Comparison of ENCODE assay signal across 8 cellular contexts in the genomic region with DNA sequence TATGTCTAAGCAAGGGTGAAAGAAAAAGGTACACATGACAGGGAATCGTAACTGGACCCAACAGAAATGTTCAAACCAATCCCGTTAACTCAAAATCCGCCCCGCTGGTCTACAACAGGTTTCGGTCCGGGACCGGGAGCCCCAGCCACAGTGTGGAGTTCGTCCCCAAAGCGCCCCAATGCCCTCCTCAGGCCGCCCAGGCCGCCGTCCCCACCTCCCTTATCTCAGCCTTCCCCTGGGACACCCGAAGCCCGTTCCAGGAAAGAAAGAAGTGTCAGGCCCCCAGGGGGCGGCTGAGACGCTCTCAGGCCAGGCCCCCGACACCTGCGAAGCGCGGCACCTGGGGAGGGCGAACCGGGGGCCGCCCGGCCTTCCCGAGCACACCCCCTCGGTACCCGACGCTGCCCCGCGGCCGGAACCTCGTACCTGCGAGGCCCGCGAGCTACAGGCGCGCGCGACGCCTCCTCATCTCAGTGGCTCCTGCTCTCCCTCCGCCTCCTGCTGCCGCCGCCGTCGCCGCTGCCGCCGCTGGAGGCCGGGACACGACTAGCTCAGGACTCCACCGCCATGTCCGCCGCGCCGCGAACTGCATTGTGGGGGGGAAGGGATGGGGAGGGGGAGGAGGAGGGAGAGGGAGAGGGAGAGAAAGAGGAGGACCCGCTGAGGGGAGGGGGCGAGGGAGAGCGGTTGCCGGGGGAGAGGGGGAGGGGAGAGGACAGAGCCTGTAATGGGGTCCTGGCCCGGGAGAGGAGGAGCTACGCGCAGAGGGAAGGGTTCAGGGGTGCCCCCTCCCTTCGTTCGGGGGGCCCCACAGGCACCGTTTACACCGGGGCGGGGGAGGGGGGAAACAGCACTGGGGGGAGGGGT. TPM values are rescaled to one million over a fixed set of nuclear protein-coding genes. Genes with fewer than 3 reads are reported as not detected.
A peak's percentile ranks its signal among the peaks of the same experiment; 100 is the strongest.
DNase-seq lines count a peak whose midpoint lies in the region; ATAC-seq and TF ChIP-seq lines count a peak whose summit lies in the region.

TSS of gene TUT4 (minus strand) at position 588 of the 867 bp plus-strand sequence. CDS start 26,812 bp downstream, outside the sequence.

- H2AFZ ChIP-seq in neuronal stem cell (ENCODE audit: low read length), result peak within 1 kb of the TSS; percentile 90

- no peak for TF ChIP-seq CTCF in gastroesophageal sphincter (IDR thresholded peaks at IDR 0.05)

- H3K4me1 ChIP-seq in gastroesophageal sphincter (peaks cover 0 to 47% (median 10%) of the 10 kb centered on the region in 3 donors), neuronal stem cell (ENCODE audit: control insufficient read depth in 2 of 2, insufficient read depth in 1 of 2, low read depth in 1 of 2, low read length in 2 of 2) (peaks cover 8 to 17% of the 10 kb centered on the region in 2 donors)

- TF ChIP-seq EP300 in gastroesophageal sphincter (IDR thresholded peaks at IDR 0.05), result no peak

- H3K4me3 ChIP-seq in gastroesophageal sphincter (peak within 1 kb of the TSS; percentile 82 to 83), neuronal stem cell (ENCODE audit: low read length in 2 of 2) (peak within 1 kb of the TSS; percentile 74 to 97)

- peak within 1 kb of the TSS; percentile 99 for H3K18ac ChIP-seq in neuronal stem cell (ENCODE audit: low read length)

- ATAC-seq in GM21576 (IDR thresholded peaks at IDR 0.05; ENCODE audit: unreplicated experiment), result peak; percentile 43
- peak; percentile 81 for ATAC-seq in gastroesophageal sphincter

- peak within 1 kb of the TSS; percentile 80 for H2BK15ac ChIP-seq in neuronal stem cell (ENCODE audit: low read length)

- peak within 1 kb of the TSS; percentile 88 for H2AK5ac ChIP-seq in neuronal stem cell (ENCODE audit: low read depth, low read length)

- peak within 1 kb of the TSS; percentile 64 to 95 (median 92) for H3K27ac ChIP-seq in gastroesophageal sphincter
- peak within 1 kb of the TSS; percentile 95 for H3K27ac ChIP-seq in neuronal stem cell (replicated peaks; ENCODE audit: low read length)

- H3K4ac ChIP-seq in neuronal stem cell (ENCODE audit: low read length), result peak within 1 kb of the TSS; percentile 43

- WGBS in gastroesophageal sphincter (ENCODE audit: low coverage in 1 of 2), 2 donors, result 2% methylated on average over 8 of the region's 68 CpGs; no CpG with 5 or more reads in 1 of the 2 donors
- WGBS in neuronal stem cell (ENCODE audit: extremely low coverage in 2 of 2, insufficient read length in 2 of 2, insufficient replicate concordance in 1 of 2), 2 donors, result no CpG with 5 or more reads among the region's 68 CpGs

- H2BK12ac ChIP-seq in neuronal stem cell (ENCODE audit: low read length), result no peak within 1 kb of the TSS

- H3K4me2 ChIP-seq in neuronal stem cell (ENCODE audit: insufficient read depth, low read length, poor library complexity, severe bottlenecking), result peak within 1 kb of the TSS; percentile 60

- H3K36me3 ChIP-seq in gastroesophageal sphincter (no peaks in the 10 kb centered on the region), neuronal stem cell (replicated peaks in 1 of 2; ENCODE audit: control insufficient read depth in 2 of 2, insufficient read depth in 2 of 2, low read length in 2 of 2) (no peaks in the 10 kb centered on the region)

- peak; percentile 37 for DNase-seq in DMS 273 treated with DMSO at 0.1 percent for 48 hours (lab: John Stamatoyannopoulos, UW)
- DNase-seq in Kasumi-1 (lab: John Stamatoyannopoulos, UW), result peak; percentile 88 to 89
- peak; percentile 72 to 80 for DNase-seq in SHP77 (lab: John Stamatoyannopoulos, UW)
- DNase-seq in activated naive CD4-positive, alpha-beta T cell (lab: John Stamatoyannopoulos, UW), result peak; percentile 46 to 67 (median 56)
- DNase-seq in neuronal stem cell (ENCODE audit: low spot score), result peak; percentile 95
- peak; percentile 53 for DNase-seq in stromal cell of bone marrow (ENCODE audit: low read depth)

- H3K27me3 ChIP-seq in gastroesophageal sphincter, result no peaks in the 10 kb centered on the region
- H3K27me3 ChIP-seq in neuronal stem cell (ENCODE audit: control insufficient read depth in 3 of 3, insufficient read depth in 3 of 3, low read depth in 1 of 3, low read length in 3 of 3), result no peaks in the 10 kb centered on the region

- H3K9ac ChIP-seq in neuronal stem cell (ENCODE audit: low read depth, low read length, poor library complexity), result peak within 1 kb of the TSS; percentile 100

- peak within 1 kb of the TSS; percentile 95 for H3K23ac ChIP-seq in neuronal stem cell (ENCODE audit: low read depth, low read length, poor library complexity)

- H3K9me3 ChIP-seq in gastroesophageal sphincter (no peaks in the 10 kb centered on the region), neuronal stem cell (replicated peaks in 1 of 2; ENCODE audit: control insufficient read depth in 2 of 2, insufficient read depth in 1 of 2, low read depth in 1 of 2, low read length in 2 of 2) (no peaks in the 10 kb centered on the region)

- H3K14ac ChIP-seq in neuronal stem cell (ENCODE audit: low read length), result peak within 1 kb of the TSS; percentile 78

- no peak within 1 kb of the TSS for H4K91ac ChIP-seq in neuronal stem cell (ENCODE audit: low read depth, low read length, poor library complexity)

- no peak within 1 kb of the TSS for H4K8ac ChIP-seq in neuronal stem cell (ENCODE audit: low read depth, low read length)

- peak within 1 kb of the TSS; percentile 32 for H2BK120ac ChIP-seq in neuronal stem cell (ENCODE audit: low read depth, low read length)

- TF ChIP-seq POLR2A in gastroesophageal sphincter (IDR thresholded peaks at IDR 0.05), result peak in 1 of 2 donors; percentile 28

- H3K79me1 ChIP-seq in neuronal stem cell (ENCODE audit: low read depth, low read length), result peaks cover 2% of the 10 kb centered on the region

- H2BK5ac ChIP-seq in neuronal stem cell (ENCODE audit: low read length), result peak within 1 kb of the TSS; percentile 99

RNA-seq across cellular contexts. Expression of gene TUT4, which starts in this region (rescaled TPM):
- total RNA-seq in gastroesophageal sphincter, result 10 to 100 TPM; 32.3 to 56.5 (median 34.0) TPM
- polyA plus RNA-seq in neuronal stem cell (2013, experiment 1 of 2), result 78.9 TPM
- 80.6 TPM for polyA plus RNA-seq in neuronal stem cell (2013, experiment 2 of 2)

Comparison
In these comparisons a context has a peak if more than half of its experiments do, and no peak if none do; other contexts are left out.
1. Peak in every context shown above with its lines: DNase-seq, ATAC-seq, H3K4me3 ChIP-seq and H3K27ac ChIP-seq.
2. DNase-seq: peak in every context shown above with its lines; median percentile 95 in neuronal stem cell; 88 in Kasumi-1; 76 in SHP77; 56 in activated naive CD4-positive, alpha-beta T cell; 53 in stromal cell of bone marrow; 37 in DMS 273 treated with DMSO at 0.1 percent for 48 hours.